ENCODE assay signal across 17 cellular contexts in genomic region chr5:32201140-32201539, GRCh38. TPM values are rescaled to one million over a fixed set of nuclear protein-coding genes. Genes with fewer than 3 reads are reported as not detected.
A peak's percentile ranks its signal among the peaks of the same experiment; 100 is the strongest.
DNase-seq lines count a peak whose midpoint lies in the region; ATAC-seq and TF ChIP-seq lines count a peak whose summit lies in the region.
"Had no signal": no experiment of that assay in that cellular context is flagged by ENCODE, and none has a peak within 500 bp of the region (broad histone marks: within the 10 kb centered on the region; RNA-seq: fewer than 3 reads in every experiment).

No MANE protein-coding gene starts in this region.

- ATAC-seq in Right ventricle myocardium superior (ENCODE audit: poor library complexity), result peak; percentile 53
- no peak for ATAC-seq in HG03108 (IDR thresholded peaks at IDR 0.05; ENCODE audit: unreplicated experiment)
- ATAC-seq: naive thymus-derived CD8-positive, alpha-beta T cell; stimulated activated naive CD8-positive, alpha-beta T cell treated with anti-CD3 and anti-CD28 coated beads, Interleukin-15, Interleukin-2, amounts not matched to agents 100 U/mL and 50 U/mL, for 24 hours had no signal

- no peak overlapping the region for H3K9ac ChIP-seq in adipocyte (ENCODE audit: low read length)

- no peak overlapping the region for H3K27ac ChIP-seq in spleen
- H3K27ac ChIP-seq: Peyer's patch had no signal

- WGBS in spleen, 5 donors, result 9 to 29% (median 13%) methylated on average over 1 of the region's 1 CpG

- H3K9me3 ChIP-seq in adipocyte (ENCODE audit: control insufficient read depth, low read length) (no peaks in the 10 kb centered on the region), spleen (no peaks in the 10 kb centered on the region)
- H3K9me3 ChIP-seq: Peyer's patch had no signal

- DNase-seq in Right ventricle myocardium superior, result no peak
- no peak for DNase-seq in cardiac septum (ENCODE audit: low spot score)
- peak; percentile 58 for DNase-seq in adipocyte (ENCODE audit: low read depth)
- DNase-seq in iris pigment epithelial cell (ENCODE audit: low read depth), result peak; percentile 81
- no peak for DNase-seq in NCI-H2227 (lab: John Stamatoyannopoulos, UW; ENCODE audit: unreplicated experiment)
- DNase-seq in spleen, result no peak
- DNase-seq in NCI-H1048 (lab: John Stamatoyannopoulos, UW), result no peak
- DNase-seq: activated CD4-positive, alpha-beta memory T cell treated with anti-CD3 and anti-CD28 coated beads for 36 hours; activated naive CD8-positive, alpha-beta T cell treated with anti-CD3 and anti-CD28 coated beads, Interleukin-2, amount 10 ng/mL, durations not matched to agents 7 days and 5 days; activated T-cell treated with anti-CD3 and anti-CD28 coated beads, Interleukin-2, amount 50 U/mL, for 48 hours; naive thymus-derived CD8-positive, alpha-beta T cell; NCI-H1930; NCI-H69; stimulated activated CD4-positive, alpha-beta T cell treated with anti-CD3 and anti-CD28 coated beads, Interleukin-12 subunit alpha, Interleukin-12 subunit beta, amount 100 ng/mL, for 4 hours; stimulated activated naive CD8-positive, alpha-beta T cell treated with anti-CD3 and anti-CD28 coated beads, Interleukin-15, Interleukin-2, amounts not matched to agents 100 U/mL and 50 U/mL, for 24 hours had no signal

- intact Hi-C loops in Right ventricle myocardium superior (cut with DNase I) (no loop called here), cardiac septum (cut with DNase I) (no loop called here), spleen (cut with DNase I; ENCODE audit: low total_unique reads) (no loop called here)

- H3K27me3 ChIP-seq in adipocyte (replicated peaks; ENCODE audit: control insufficient read depth, insufficient read depth, low read length), result no peaks in the 10 kb centered on the region
- H3K27me3 ChIP-seq in spleen (replicated peaks in 1 of 7), result no peaks in the 10 kb centered on the region
- H3K27me3 ChIP-seq: Peyer's patch had no signal

- H3K4me3 ChIP-seq in adipocyte (ENCODE audit: low read length), result peak overlapping the region; percentile 45
- H3K4me3 ChIP-seq in spleen, result no peak overlapping the region
- H3K4me3 ChIP-seq: Peyer's patch had no signal

- TF ChIP-seq POLR2A in spleen (IDR thresholded peaks at IDR 0.05), result no peak

- no peak for TF ChIP-seq CTCF in spleen (IDR thresholded peaks at IDR 0.05 in 8 of 11, conservative IDR thresholded peaks at IDR 0.05 in 3 of 11)

- H3K36me3 ChIP-seq in adipocyte (ENCODE audit: control insufficient read depth, insufficient read depth, low read length, severe bottlenecking), result no peaks in the 10 kb centered on the region
- no peaks in the 10 kb centered on the region for H3K36me3 ChIP-seq in spleen
- H3K36me3 ChIP-seq: Peyer's patch had no signal

- peaks cover 32% of the 10 kb centered on the region for H3K4me1 ChIP-seq in adipocyte (ENCODE audit: control insufficient read depth, insufficient read depth, low read length)
- H3K4me1 ChIP-seq in spleen, result peaks cover 0 to 22% (median 0%) of the 10 kb centered on the region in 6 donors
- H3K4me1 ChIP-seq: Peyer's patch had no signal

RNA-seq across cellular contexts. Expression of gene GOLPH3, which starts 27.0 kb away (rescaled TPM):
- 35.9 TPM for total RNA-seq in Right ventricle myocardium superior
- 52.0 TPM for total RNA-seq in cardiac septum
- 10 to 100 TPM; 62.9 to 82.3 (median 73.6) TPM for total RNA-seq in spleen
- 10 to 100 TPM; 27.0 to 42.5 (median 35.2) TPM for polyA plus RNA-seq in spleen

Comparison
In these comparisons a context has a peak if more than half of its experiments do, and no peak if none do; other contexts are left out.
1. DNase-seq: peak in adipocyte (single experiment) and iris pigment epithelial cell (single experiment); none in Right ventricle myocardium superior (single experiment), cardiac septum (single experiment), NCI-H2227 (single experiment), spleen (single experiment) and NCI-H1048 (single experiment).